In genomic region chr10:71852335-71852937, GRCh38 we compare ENCODE assay signal across 10 cellular contexts. TPM values are rescaled to one million over a fixed set of nuclear protein-coding genes. Genes with fewer than 3 reads are reported as not detected.
DNase-seq lines count a peak whose midpoint lies in the region; ATAC-seq and TF ChIP-seq lines count a peak whose summit lies in the region.
"Had no signal": no experiment of that assay in that cellular context is flagged by ENCODE, and none has a peak within 500 bp of the region (broad histone marks: within the 10 kb centered on the region; RNA-seq: fewer than 3 reads in every experiment).

No MANE protein-coding gene starts in this region.

- peak overlapping the region; percentile 27 for H3K4me3 Mint-ChIP-seq in stimulated activated memory B cell treated with anti-CD40 and anti-IgM and Interleukin-4, amounts not matched to agents 10 μg/mL and 1 μg/mL and 100 μg/mL, for 72 hours

- H3K4me3 ChIP-seq in H7 (ENCODE audit: insufficient read depth, low read depth, low read length): no peak overlapping the region
- H3K4me3 ChIP-seq in heart right ventricle: no peak overlapping the region

- H3K27ac Mint-ChIP-seq in stimulated activated memory B cell treated with anti-CD40 and anti-IgM and Interleukin-4, amounts not matched to agents 10 μg/mL and 1 μg/mL and 100 μg/mL, for 72 hours: peak overlapping the region; percentile 85

- no peaks in the 10 kb centered on the region for H3K9me3 Mint-ChIP-seq in stimulated activated memory B cell treated with anti-CD40 and anti-IgM and Interleukin-4, amounts not matched to agents 10 μg/mL and 1 μg/mL and 100 μg/mL, for 72 hours

- H3K27me3 Mint-ChIP-seq in stimulated activated memory B cell treated with anti-CD40 and anti-IgM and Interleukin-4, amounts not matched to agents 10 μg/mL and 1 μg/mL and 100 μg/mL, for 72 hours: no peaks in the 10 kb centered on the region

- H3K36me3 ChIP-seq in H7 (replicated peaks; ENCODE audit: control insufficient read depth, insufficient read depth, low read length) (no peaks in the 10 kb centered on the region), heart right ventricle (peaks cover 0 to 6% (median 0%) of the 10 kb centered on the region in 9 donors)

- H3K27me3 ChIP-seq in H7 (ENCODE audit: control insufficient read depth, insufficient read depth, low read length) (no peaks in the 10 kb centered on the region), heart right ventricle (no peaks in the 10 kb centered on the region)

- ATAC-seq in heart right ventricle (no peak), HG03108 (IDR thresholded peaks at IDR 0.05; ENCODE audit: unreplicated experiment) (no peak)
- ATAC-seq in stimulated activated memory B cell treated with anti-CD40 and anti-IgM and Interleukin-4, amounts not matched to agents 10 μg/mL and 1 μg/mL and 100 μg/mL, for 72 hours: no peak

- H3K9me3 ChIP-seq in heart right ventricle: no peaks in the 10 kb centered on the region

- WGBS in heart right ventricle, 2 donors: 82 to 90% methylated on average over 11 of the region's 11 CpGs

- in situ Hi-C loops in GM13976 (cut with MboI; ENCODE audit: low sequenced_read_pairs, unreplicated experiment): no loop called here

- DNase-seq in H7 (peak; percentile 7), OCI-M1 (lab: John Stamatoyannopoulos, UW) (peak; percentile 56), heart right ventricle (peak; percentile 42 to 44), GM13976 (ENCODE audit: low spot score) (no peak), T1000 (lab: John Stamatoyannopoulos, UW) (no peak), NCI-H446 treated with DMSO at 0.1 percent for 48 hours (lab: John Stamatoyannopoulos, UW) (no peak)
- DNase-seq: NCI-H1105, SHP77 had no signal

- H3K4me1 Mint-ChIP-seq in stimulated activated memory B cell treated with anti-CD40 and anti-IgM and Interleukin-4, amounts not matched to agents 10 μg/mL and 1 μg/mL and 100 μg/mL, for 72 hours: peaks cover 52% of the 10 kb centered on the region

- peaks cover 7 to 45% (median 33%) of the 10 kb centered on the region in 9 donors for H3K4me1 ChIP-seq in heart right ventricle

- H3K36me3 Mint-ChIP-seq in stimulated activated memory B cell treated with anti-CD40 and anti-IgM and Interleukin-4, amounts not matched to agents 10 μg/mL and 1 μg/mL and 100 μg/mL, for 72 hours: peaks cover 5% of the 10 kb centered on the region

- peak overlapping the region in 4 of 10 donors; percentile 22 to 99 (median 96) for H3K27ac ChIP-seq in heart right ventricle

- no peak for TF ChIP-seq CTCF in heart right ventricle (IDR thresholded peaks at IDR 0.05)
- TF ChIP-seq CTCF in GM13976 (IDR thresholded peaks at IDR 0.05; ENCODE audit: borderline replicate concordance, control extremely low read depth, extremely low read depth, insufficient read depth, missing control alignments): no peak

- intact Hi-C loops in heart right ventricle (cut with DNase I): no loop called here

RNA-seq across cellular contexts. Expression of gene PSAP, which starts 1.4 kb away (rescaled TPM):
- 389 and 452 TPM in 2 replicates for total RNA-seq in H7 (2014; rRNA removed; shearing (Covaris generic))
- total RNA-seq in heart right ventricle: 1,000 to 10,000 TPM; 1,446 to 2,078 (median 1,666) TPM
- polyA plus RNA-seq in heart right ventricle: 100 to 1,000 TPM; 443 to 780 TPM

Comparison
In these comparisons a context has a peak if more than half of its experiments do, and no peak if none do; other contexts are left out.
1. DNase-seq: peak in H7 (single experiment), OCI-M1 (single experiment) and heart right ventricle (2 of 2); none in GM13976 (single experiment), T1000 (single experiment) and NCI-H446 treated with DMSO at 0.1 percent for 48 hours (single experiment).